ENCODE assay signal across 9 cellular contexts in the genomic region with DNA sequence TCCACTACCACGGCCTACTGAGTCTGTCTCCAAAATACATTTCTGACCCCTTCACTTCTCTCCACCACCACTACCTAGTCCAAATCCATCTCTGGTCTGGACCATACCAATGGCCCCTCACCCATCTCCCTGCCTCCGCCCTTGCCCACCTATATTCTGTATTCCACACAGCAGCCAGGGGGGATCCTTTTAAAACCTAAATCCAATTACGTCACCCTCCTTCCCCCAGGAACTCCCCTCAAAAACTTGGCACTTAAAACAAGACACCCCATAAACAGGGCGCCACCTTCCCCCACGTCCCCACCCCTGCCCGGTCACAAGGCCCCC. TPM values are rescaled to one million over a fixed set of nuclear protein-coding genes. Genes with fewer than 3 reads are reported as not detected.
DNase-seq lines count a peak whose midpoint lies in the region; ATAC-seq and TF ChIP-seq lines count a peak whose summit lies in the region.
"Had no signal": no experiment of that assay in that cellular context is flagged by ENCODE, and none has a peak within 500 bp of the region (broad histone marks: within the 10 kb centered on the region; RNA-seq: fewer than 3 reads in every experiment).

No MANE protein-coding gene starts in this region.

- peak overlapping the region; percentile 95 for H3K4me3 Mint-ChIP-seq in progenitor cell of endocrine pancreas (ENCODE audit: low read depth)

- H3K36me3 ChIP-seq in ES-I3 (ENCODE audit: insufficient read depth, low read length), result peaks cover 19% of the 10 kb centered on the region; the same call in 1 of the 2 replicates
- H3K36me3 ChIP-seq in SJCRH30, result peaks cover 37% of the 10 kb centered on the region
- H3K36me3 ChIP-seq in fibroblast of lung (ENCODE audit: control insufficient read depth, insufficient read depth, low read length), result no peaks in the 10 kb centered on the region

- H3K9me3 Mint-ChIP-seq in progenitor cell of endocrine pancreas (ENCODE audit: low read depth), result no peaks in the 10 kb centered on the region

- H3K27ac ChIP-seq in SJCRH30 (peak overlapping the region; percentile 44), fibroblast of lung (ENCODE audit: insufficient read depth, low read length) (peak overlapping the region; percentile 81)

- no peak for TF ChIP-seq CTCF in fibroblast of lung (conservative IDR thresholded peaks at IDR 0.05 in 1 of 2, IDR thresholded peaks at IDR 0.05 in 1 of 2; ENCODE audit: low read depth in 1 of 2, low read length in 2 of 2)
- TF ChIP-seq CTCF in progenitor cell of endocrine pancreas (IDR thresholded peaks at IDR 0.05; ENCODE audit: unreplicated experiment), result no peak

- H3K4me3 ChIP-seq in SJCRH30, result peak overlapping the region; percentile 84
- H3K4me3 ChIP-seq in fibroblast of lung (replicated peaks in 1 of 4; ENCODE audit: control extremely low read depth in 1 of 4, insufficient read depth in 1 of 4, low read depth in 3 of 4, low read length in 4 of 4), result peak overlapping the region; percentile 73 to 98 (median 89)

- peaks cover 22% of the 10 kb centered on the region for H3K27me3 Mint-ChIP-seq in progenitor cell of endocrine pancreas

- H3K4me1 ChIP-seq in ES-I3 (ENCODE audit: insufficient read depth, low read length), result no peaks in the 10 kb centered on the region
- H3K4me1 ChIP-seq in SJCRH30, result peaks cover 7% of the 10 kb centered on the region; the same call in 1 of the 2 replicates
- H3K4me1 ChIP-seq in fibroblast of lung (ENCODE audit: control insufficient read depth, extremely low read depth, insufficient read depth, low read length), result peaks cover 5% of the 10 kb centered on the region

- peaks cover 22% of the 10 kb centered on the region for H3K79me2 ChIP-seq in fibroblast of lung (ENCODE audit: control insufficient read depth, insufficient read depth, low read length)

- H3K4me2 ChIP-seq in fibroblast of lung (ENCODE audit: extremely low read depth, insufficient read depth, low read length), result peak overlapping the region; percentile 61

- H2AFZ ChIP-seq in fibroblast of lung (ENCODE audit: low read length), result no peak overlapping the region

- peak overlapping the region; percentile 96 for H3K27ac Mint-ChIP-seq in progenitor cell of endocrine pancreas

- H3K4me1 Mint-ChIP-seq in progenitor cell of endocrine pancreas (ENCODE audit: low read depth), result peaks cover 12% of the 10 kb centered on the region

- no peak for ATAC-seq in HG02885 (IDR thresholded peaks at IDR 0.05; ENCODE audit: poor library complexity, unreplicated experiment)

- DNase-seq in SJCRH30 (no peak), fibroblast of lung (ENCODE audit: low read depth in 2 of 2) (no peak), progenitor cell of endocrine pancreas (ENCODE audit: low spot score, unreplicated experiment) (no peak), putamen (ENCODE audit: low spot score) (no peak), HCEC 1CT (no peak), kidney glomerular epithelial cell (lab: John Stamatoyannopoulos, UW) (no peak)

- no peaks in the 10 kb centered on the region for H3K9me3 ChIP-seq in ES-I3 (ENCODE audit: control insufficient read depth, insufficient read depth, low read length)
- no peaks in the 10 kb centered on the region for H3K9me3 ChIP-seq in SJCRH30 (replicated peaks)
- H3K9me3 ChIP-seq in fibroblast of lung (ENCODE audit: control insufficient read depth, insufficient read depth, low read depth, low read length), result no peaks in the 10 kb centered on the region

- peak overlapping the region; percentile 93 for H3K9ac ChIP-seq in ES-I3 (ENCODE audit: low read depth, low read length)
- H3K9ac ChIP-seq in fibroblast of lung (ENCODE audit: insufficient read depth, low read length), result peak overlapping the region; percentile 89

- H4K20me1 ChIP-seq in fibroblast of lung (ENCODE audit: control insufficient read depth, extremely low read depth, insufficient read depth, low read length), result no peaks in the 10 kb centered on the region

- H3K36me3 Mint-ChIP-seq in progenitor cell of endocrine pancreas (ENCODE audit: insufficient read depth), result peaks cover 27% of the 10 kb centered on the region

- H3K27me3 ChIP-seq in SJCRH30 (no peaks in the 10 kb centered on the region), fibroblast of lung (ENCODE audit: control insufficient read depth, insufficient read depth, low read length) (no peaks in the 10 kb centered on the region)

RNA-seq across cellular contexts. Expression of gene PDRG1, which starts 0.7 kb away (rescaled TPM):
- total RNA-seq in SJCRH30 (2014; rRNA removed; shearing (Covaris generic)), result 23.9 and 24.0 TPM in 2 replicates
- 3.9 and 5.4 TPM in 2 replicates for total RNA-seq in fibroblast of lung
- 14.0 and 14.5 TPM in 2 replicates for polyA plus RNA-seq in fibroblast of lung
- 11.7 and 12.1 TPM in 2 replicates for polyA plus RNA-seq in fibroblast of lung (2012)
- polyA minus RNA-seq in fibroblast of lung (ENCODE audit: low replicate concordance), result 1.5 and 2.9 TPM in 2 replicates
- total RNA-seq in progenitor cell of endocrine pancreas, result 23.6 and 23.8 TPM in 2 replicates

RNA-seq across cellular contexts. Expression of gene XKR7, which starts 16.8 kb away (rescaled TPM):
- total RNA-seq in SJCRH30 (2014; rRNA removed; shearing (Covaris generic)), result 0.02 and 0.03 TPM in 2 replicates
- not detected in 2 replicates for total RNA-seq in fibroblast of lung
- polyA plus RNA-seq in fibroblast of lung, result not detected in 2 replicates
- not detected in 2 replicates for polyA plus RNA-seq in fibroblast of lung (2012)
- polyA minus RNA-seq in fibroblast of lung (ENCODE audit: low replicate concordance), result not detected in 2 replicates
- 2.4 and 2.7 TPM in 2 replicates for total RNA-seq in progenitor cell of endocrine pancreas
- total RNA-seq: mesenteric fat pad had no signal

RNA-seq across cellular contexts. Expression of gene CCM2L, which starts 59.1 kb away (rescaled TPM):
- 0.71 and 1.2 TPM in 2 replicates for total RNA-seq in SJCRH30 (2014; rRNA removed; shearing (Covaris generic))
- total RNA-seq in fibroblast of lung, result not detected in 2 replicates
- not detected in 2 replicates for polyA plus RNA-seq in fibroblast of lung
- not detected in 2 replicates for polyA plus RNA-seq in fibroblast of lung (2012)
- polyA minus RNA-seq in fibroblast of lung (ENCODE audit: low replicate concordance), result not detected in 2 replicates
- total RNA-seq in progenitor cell of endocrine pancreas, result 1.3 and 1.5 TPM in 2 replicates
